Comparison of ENCODE assay signal across 33 cellular contexts in the genomic region with DNA sequence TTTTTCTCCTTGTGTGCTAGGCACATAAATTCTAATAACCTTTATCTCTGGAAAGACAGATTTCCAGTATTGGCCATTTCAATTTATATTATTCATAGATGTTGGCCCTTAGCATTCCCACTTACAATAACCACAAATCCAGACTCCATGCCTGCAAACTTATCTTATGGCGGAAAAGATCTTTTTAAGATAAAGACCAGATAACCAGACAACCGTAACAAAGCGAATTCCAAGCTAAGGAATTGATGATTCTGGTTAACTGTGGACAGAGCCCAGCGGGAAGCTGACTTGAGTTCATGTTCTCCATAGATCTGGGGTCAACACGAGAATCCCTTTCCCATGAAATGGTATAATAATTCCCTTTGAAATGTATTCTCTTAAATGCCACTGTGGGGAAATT.
"Had no signal": no experiment of that assay in that cellular context is flagged by ENCODE, and none has a peak within 500 bp of the region (broad histone marks: within the 10 kb centered on the region; RNA-seq: fewer than 3 reads in every experiment).

No MANE protein-coding gene starts in this region.

- DNase-seq: activated B cell treated with CpG ODN at 0.5 μM for 24 hours; activated CD4-positive, alpha-beta T cell treated with anti-CD3 and anti-CD28 coated beads for 48 hours; activated CD4-positive, alpha-beta T cell treated with anti-CD3 and anti-CD28 coated beads, Interleukin-2, amount 50 U/mL, for 1 hour; activated CD4-positive, alpha-beta T cell treated with anti-CD3 and anti-CD28 coated beads, Interleukin-2, amount 50 U/mL, for 48 hours; activated CD8-positive, alpha-beta memory T cell treated with anti-CD3 and anti-CD28 coated beads for 24 hours; activated CD8-positive, alpha-beta T cell treated with anti-CD3 and anti-CD28 coated beads for 36 hours; activated effector memory CD4-positive, alpha-beta T cell treated with Interleukin-2 at 50 U/mL for 16 hours; activated gamma-delta T cell treated with Interleukin-2 at 50 U/mL for 16 hours; activated naive CD4-positive, alpha-beta T cell treated with Interleukin-2 at 50 U/mL for 16 hours; activated naive CD8-positive, alpha-beta T cell treated with anti-CD3 and anti-CD28 coated beads for 36 hours; activated naive CD8-positive, alpha-beta T cell treated with anti-CD3 and anti-CD28 coated beads, Interleukin-2, amount 50 U/mL, for 24 hours; activated T-cell treated with anti-CD3 and anti-CD28 coated beads, Interleukin-2, amount 50 U/mL, for 4 hours; adrenal gland; amygdala; aorta; body of pancreas; caudate nucleus; cortex of kidney; dermis blood vessel endothelial cell; effector CD4-positive, alpha-beta T cell; effector memory CD8-positive, alpha-beta T cell; esophagus squamous epithelium; foreskin melanocyte; T-helper 1 cell; T-helper 17 cell; T1000; WERI-Rb-1 had no signal

- H3K9me3 Mint-ChIP-seq: activated B cell treated with CpG ODN at 0.5 μM for 24 hours; activated naive CD4-positive, alpha-beta T cell treated with anti-CD3 and anti-CD28 coated beads, Interleukin-2, amount 50 U/mL, for 24 hours; activated naive CD8-positive, alpha-beta T cell treated with anti-CD3 and anti-CD28 coated beads for 36 hours; activated naive CD8-positive, alpha-beta T cell treated with anti-CD3 and anti-CD28 coated beads, Interleukin-2, amount 50 U/mL, for 24 hours; activated T-cell treated with anti-CD3 and anti-CD28 coated beads, Interleukin-2, amount 50 U/mL, for 4 hours; activated T-helper 17 cell treated with anti-CD3 and anti-CD28 coated beads, Interleukin-2, amount 50 U/mL, for 72 hours; effector memory CD8-positive, alpha-beta T cell; T-helper 2 cell treated with Interferon-gamma antibody and Interleukin-4, amounts not matched to agents 5 μg/mL and 100 μg/mL, for 36 hours had no signal

- H3K27me3 ChIP-seq: adrenal gland, body of pancreas, esophagus squamous epithelium, gastroesophageal sphincter had no signal

- H3K4me3 ChIP-seq: adrenal gland, body of pancreas, esophagus squamous epithelium, gastroesophageal sphincter had no signal

- H3K4me1 ChIP-seq: adrenal gland, gastroesophageal sphincter had no signal

- H3K27me3 Mint-ChIP-seq: activated B cell treated with CpG ODN at 0.5 μM for 24 hours; activated CD8-positive, alpha-beta T cell treated with anti-CD3 and anti-CD28 coated beads for 36 hours; activated naive CD4-positive, alpha-beta T cell treated with anti-CD3 and anti-CD28 coated beads, Interleukin-2, amount 50 U/mL, for 24 hours; activated naive CD8-positive, alpha-beta T cell treated with anti-CD3 and anti-CD28 coated beads for 36 hours; activated naive CD8-positive, alpha-beta T cell treated with anti-CD3 and anti-CD28 coated beads, Interleukin-2, amount 50 U/mL, for 24 hours; activated T-helper 17 cell treated with anti-CD3 and anti-CD28 coated beads, Interleukin-2, amount 50 U/mL, for 72 hours; effector memory CD8-positive, alpha-beta T cell; T-helper 17 cell had no signal

- H3K27ac Mint-ChIP-seq: activated B cell treated with CpG ODN at 0.5 μM for 24 hours; activated CD8-positive, alpha-beta T cell treated with anti-CD3 and anti-CD28 coated beads for 36 hours; activated naive CD4-positive, alpha-beta T cell treated with anti-CD3 and anti-CD28 coated beads, Interleukin-2, amount 50 U/mL, for 24 hours; activated naive CD8-positive, alpha-beta T cell treated with anti-CD3 and anti-CD28 coated beads for 36 hours; activated naive CD8-positive, alpha-beta T cell treated with anti-CD3 and anti-CD28 coated beads, Interleukin-2, amount 50 U/mL, for 24 hours; activated T-helper 17 cell treated with anti-CD3 and anti-CD28 coated beads, Interleukin-2, amount 50 U/mL, for 72 hours; effector memory CD8-positive, alpha-beta T cell; T-helper 17 cell; T-helper 2 cell treated with Interferon-gamma antibody and Interleukin-4, amounts not matched to agents 5 μg/mL and 100 μg/mL, for 36 hours had no signal

- ATAC-seq: activated CD4-positive, CD25-positive, alpha-beta regulatory T cell treated with anti-CD3 and anti-CD28 coated beads, Interleukin-2, amount 50 U/mL, for 24 hours; activated CD8-positive, alpha-beta T cell treated with anti-CD3 and anti-CD28 coated beads for 36 hours; activated naive CD8-positive, alpha-beta T cell treated with anti-CD3 and anti-CD28 coated beads, Interleukin-2, amount 50 U/mL, for 24 hours; activated T-cell treated with anti-CD3 and anti-CD28 coated beads, Interleukin-2, amount 50 U/mL, for 4 hours; activated T-helper 17 cell treated with anti-CD3 and anti-CD28 coated beads, Interleukin-2, amount 50 U/mL, for 72 hours; body of pancreas; effector memory CD8-positive, alpha-beta T cell; gastroesophageal sphincter; T-helper 17 cell had no signal

- H3K27ac ChIP-seq: adrenal gland, body of pancreas, epithelial cell of prostate, esophagus squamous epithelium, gastroesophageal sphincter, WERI-Rb-1 had no signal

- H3K36me3 Mint-ChIP-seq: activated naive CD4-positive, alpha-beta T cell treated with anti-CD3 and anti-CD28 coated beads, Interleukin-2, amount 50 U/mL, for 24 hours; activated naive CD8-positive, alpha-beta T cell treated with anti-CD3 and anti-CD28 coated beads for 36 hours had no signal

- H3K36me3 ChIP-seq: adrenal gland, esophagus squamous epithelium, gastroesophageal sphincter, WERI-Rb-1 had no signal

- H3K9me3 ChIP-seq: adrenal gland, body of pancreas, esophagus squamous epithelium, gastroesophageal sphincter had no signal

- H3K4me3 Mint-ChIP-seq: activated B cell treated with CpG ODN at 0.5 μM for 24 hours; activated CD8-positive, alpha-beta T cell treated with anti-CD3 and anti-CD28 coated beads for 36 hours; activated naive CD4-positive, alpha-beta T cell treated with anti-CD3 and anti-CD28 coated beads, Interleukin-2, amount 50 U/mL, for 24 hours; activated naive CD8-positive, alpha-beta T cell treated with anti-CD3 and anti-CD28 coated beads for 36 hours; activated naive CD8-positive, alpha-beta T cell treated with anti-CD3 and anti-CD28 coated beads, Interleukin-2, amount 50 U/mL, for 24 hours; activated T-cell treated with anti-CD3 and anti-CD28 coated beads, Interleukin-2, amount 50 U/mL, for 4 hours; activated T-helper 17 cell treated with anti-CD3 and anti-CD28 coated beads, Interleukin-2, amount 50 U/mL, for 72 hours; effector memory CD8-positive, alpha-beta T cell; T-helper 17 cell; T-helper 2 cell treated with Interferon-gamma antibody and Interleukin-4, amounts not matched to agents 5 μg/mL and 100 μg/mL, for 36 hours had no signal
